In the genomic region with DNA sequence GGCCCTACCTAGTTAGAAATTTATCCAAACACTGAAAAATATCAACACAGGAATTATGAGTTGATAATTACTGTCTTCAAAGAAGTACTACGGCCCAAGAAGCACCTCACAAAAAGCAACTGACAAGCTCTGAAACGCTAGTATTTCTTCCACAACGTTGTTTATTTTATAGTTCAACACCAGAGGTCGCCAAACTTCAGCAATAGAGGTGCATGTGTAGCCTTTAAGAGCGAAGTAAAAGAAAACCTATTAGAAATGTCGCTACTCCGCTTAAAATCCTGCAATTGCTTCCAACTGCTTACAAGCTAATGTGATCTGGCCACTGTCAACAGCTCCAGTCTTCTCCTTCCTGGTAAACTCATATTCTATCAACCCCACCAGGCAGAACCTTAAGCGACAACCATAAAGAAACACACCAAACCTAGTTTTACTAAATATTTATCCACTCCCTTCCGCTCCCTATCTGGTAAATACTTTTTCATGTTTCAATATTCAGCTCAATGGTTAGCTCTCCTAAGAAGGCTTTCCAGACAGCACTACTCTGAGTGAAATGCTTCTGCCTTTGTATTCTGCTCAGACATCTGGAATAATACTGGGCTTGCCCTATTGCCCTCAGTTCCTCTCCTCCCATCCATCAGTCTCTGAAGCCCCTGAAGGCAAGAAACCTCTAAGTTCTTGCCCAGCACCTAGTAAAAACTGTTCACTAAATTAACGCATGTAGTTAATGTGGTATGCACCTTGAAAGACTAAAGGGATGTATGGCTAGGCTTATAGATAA, we compare ENCODE assay signal across 8 cellular contexts.
DNase-seq lines count a peak whose midpoint lies in the region; ATAC-seq, FAIRE-seq and TF ChIP-seq lines count a peak whose summit lies in the region.

No MANE protein-coding gene starts in this region.

- SMC1A ChIA-PET in GM12878 (lab: Charles Lee; ENCODE audit: uncharacterized antibody, unreplicated experiment): interaction anchor here (0.6 to 5.0 kb wide), 32 partner anchors 10 to 525 kb away, joined by 3 to 81 read pairs (median 4); no protein-coding TSS in a partner anchor

- peaks cover 0 to 10% (median 0%) of the 10 kb centered on the region in 4 donors for H3K9me3 ChIP-seq in Peyer's patch
- peaks cover 4% of the 10 kb centered on the region for H3K9me3 ChIP-seq in GM12878 (replicated peaks; ENCODE audit: control insufficient read depth, insufficient read depth, low read length)

- H3K4me1 ChIP-seq in ACC112 (ENCODE audit: control insufficient read depth, insufficient read depth, low read length, unreplicated experiment) (peaks cover 5% of the 10 kb centered on the region), Peyer's patch (peaks cover 0 to 5% (median 0%) of the 10 kb centered on the region in 4 donors), GM12878 (ENCODE audit: control insufficient read depth, insufficient read depth, low read length) (no peaks in the 10 kb centered on the region)

- H3K79me2 ChIP-seq in ACC112 (ENCODE audit: control insufficient read depth, insufficient read depth, low read length, unreplicated experiment) (no peaks in the 10 kb centered on the region), GM12878 (ENCODE audit: control insufficient read depth, insufficient read depth, low read length) (no peaks in the 10 kb centered on the region)

- no peaks in the 10 kb centered on the region for H4K20me1 ChIP-seq in GM12878 (ENCODE audit: control insufficient read depth, insufficient read depth)

- intact Hi-C loops in GM12878 (cut with micrococcal nuclease; ENCODE audit: unreplicated experiment): loop anchor here (1.0 to 5.0 kb wide), 6 partner anchors 203 to 525 kb away; partner anchors contain the start of gene GSK3B

- peak; percentile 97 for TF ChIP-seq RAD21 in GM12878 (IDR thresholded peaks at IDR 0.05; ENCODE audit: insufficient read depth, low read depth, low read length)

- BruUV-seq in GM12878 (replicated peaks; lab: Mats Ljungman, UMichigan): no TSS peak

- H2AFZ ChIP-seq in ACC112 (ENCODE audit: low read length, unreplicated experiment): no peak overlapping the region
- no peak overlapping the region for H2AFZ ChIP-seq in GM12878 (ENCODE audit: control insufficient read depth, low read depth, low read length)

- H3K9ac ChIP-seq in GM12878 (ENCODE audit: control insufficient read depth, insufficient read depth, low read length): no peak overlapping the region

- no peak overlapping the region for H3K4me2 ChIP-seq in GM12878 (ENCODE audit: control insufficient read depth, insufficient read depth)

- in situ Hi-C loops in GM12878 (cut with MboI): loop anchor here (10.0 kb wide), 1 partner anchor 523 kb away; no protein-coding TSS in a partner anchor

- POLR2A ChIA-PET in GM12878 (lab: Charles Lee): interaction anchor here (0.9 kb wide), 1 partner anchor 293 kb away, joined by 3 read pairs; no protein-coding TSS in a partner anchor

- H3K27me3 ChIP-seq in ACC112 (ENCODE audit: insufficient read depth, low read length): no peaks in the 10 kb centered on the region
- H3K27me3 ChIP-seq in Peyer's patch: no peaks in the 10 kb centered on the region
- H3K27me3 ChIP-seq in GM12878 (replicated peaks in 1 of 2; ENCODE audit: control insufficient read depth in 2 of 2, insufficient read depth in 2 of 2, low read length in 1 of 2): no peaks in the 10 kb centered on the region

- TF ChIP-seq EP300 in GM12878 (IDR thresholded peaks at IDR 0.05; ENCODE audit: borderline replicate concordance in 1 of 2, control insufficient read depth in 1 of 2, low read depth in 2 of 2, low read length in 2 of 2): no peak

- TF ChIP-seq POLR2A in Peyer's patch (IDR thresholded peaks at IDR 0.05) (no peak), GM12878 (IDR thresholded peaks at IDR 0.05; ENCODE audit: low read depth, low read length) (no peak)

- peak; percentile 71 for FAIRE-seq in GM12878 (lab: Jason Lieb, UNC)

- TF ChIP-seq CTCF in GM12865 (IDR thresholded peaks at IDR 0.05; ENCODE audit: insufficient read depth, low read depth, low read length, missing control alignments) (peak; percentile 54), Peyer's patch (IDR thresholded peaks at IDR 0.05) (peak in 5 of 6 experiments; percentile 26 to 83 (median 74)), GM12878 (IDR thresholded peaks at IDR 0.05 in 2 of 3, conservative IDR thresholded peaks at IDR 0.05 in 1 of 3; ENCODE audit: control insufficient read depth in 2 of 3, extremely low read depth in 1 of 3, insufficient read depth in 1 of 3, low read depth in 3 of 3, low read length in 3 of 3) (peak; percentile 57 to 70 (median 66))

- RAD21 ChIA-PET in GM12878 (lab: Charles Lee; ENCODE audit: unreplicated experiment): interaction anchor here (0.6 to 2.1 kb wide), 28 partner anchors 13 to 525 kb away, joined by 3 to 17 read pairs (median 3); no protein-coding TSS in a partner anchor

- CTCF ChIA-PET in GM12878 (lab: Yijun Ruan, JAX): interaction anchor here (0.6 to 4.7 kb wide), 52 partner anchors 11 to 667 kb away, joined by 3 to 66 read pairs (median 4); no protein-coding TSS in a partner anchor

- H3K27ac ChIP-seq in ACC112 (ENCODE audit: low read depth, low read length) (no peak overlapping the region), Peyer's patch (no peak overlapping the region), GM12878 (ENCODE audit: control insufficient read depth, insufficient read depth) (no peak overlapping the region)

- peak; percentile 88 for ATAC-seq in GM12878
- no peak for ATAC-seq in HG02623 (IDR thresholded peaks at IDR 0.05; ENCODE audit: unreplicated experiment)

- peaks cover 20% of the 10 kb centered on the region for H3K36me3 ChIP-seq in ACC112 (ENCODE audit: insufficient read depth, low read length)
- no peaks in the 10 kb centered on the region for H3K36me3 ChIP-seq in Peyer's patch
- peaks cover 0 to 5% of the 10 kb centered on the region in 2 experiments; a peak in 1 of 4 replicates for H3K36me3 ChIP-seq in GM12878 (ENCODE audit: control insufficient read depth in 2 of 2, insufficient read depth in 2 of 2, low read length in 1 of 2)

- DNase-seq in GM12865 (ENCODE audit: low read depth) (peak; percentile 77), Peyer's patch (peak in 1 of 3 donors; percentile 48), GM12878 (ENCODE audit: low read depth, low spot score) (peak; percentile 30), iPS DF 4.7 (ENCODE audit: extremely low read depth, low spot score) (peak; percentile 28), smooth muscle cell of the brain vasculature (ENCODE audit: low read depth, low spot score) (peak; percentile 59)
- peak; percentile 63 for DNase-seq in Jurkat, Clone E6-1 (ENCODE audit: low read depth, low spot score)

- WGBS in GM12878 (ENCODE audit: insufficient coverage, insufficient replicate concordance, low lambda C conversion rate, missing lambda C conversion rate): 62% methylated on average over 10 of the region's 10 CpGs

- H3K4me3 ChIP-seq in ACC112 (ENCODE audit: low read depth, low read length) (peak overlapping the region; percentile 17; the same call in 1 of the 2 replicates), GM12865 (ENCODE audit: low read depth, low read length) (no peak overlapping the region), Peyer's patch (no peak overlapping the region), GM12878 (no peak overlapping the region)
- H3K4me3 ChIP-seq in Jurkat, Clone E6-1 (ENCODE audit: low read length): no peak overlapping the region

TF ChIP-seq in GM12878, 131 proteins besides CTCF, POLR2A, EP300 and RAD21:
- TF ChIP-seq SMC3 (IDR thresholded peaks at IDR 0.05; ENCODE audit: borderline replicate concordance, low read length): peak; percentile 89
- TF ChIP-seq MEF2A (IDR thresholded peaks at IDR 0.05; ENCODE audit: insufficient read depth, low read depth, low read length): no peak
- no peak for TF ChIP-seq BHLHE40 (IDR thresholded peaks at IDR 0.05; ENCODE audit: borderline replicate concordance in 1 of 2, low read depth in 2 of 2, low read length in 1 of 2)
- TF ChIP-seq, protein P1, sequence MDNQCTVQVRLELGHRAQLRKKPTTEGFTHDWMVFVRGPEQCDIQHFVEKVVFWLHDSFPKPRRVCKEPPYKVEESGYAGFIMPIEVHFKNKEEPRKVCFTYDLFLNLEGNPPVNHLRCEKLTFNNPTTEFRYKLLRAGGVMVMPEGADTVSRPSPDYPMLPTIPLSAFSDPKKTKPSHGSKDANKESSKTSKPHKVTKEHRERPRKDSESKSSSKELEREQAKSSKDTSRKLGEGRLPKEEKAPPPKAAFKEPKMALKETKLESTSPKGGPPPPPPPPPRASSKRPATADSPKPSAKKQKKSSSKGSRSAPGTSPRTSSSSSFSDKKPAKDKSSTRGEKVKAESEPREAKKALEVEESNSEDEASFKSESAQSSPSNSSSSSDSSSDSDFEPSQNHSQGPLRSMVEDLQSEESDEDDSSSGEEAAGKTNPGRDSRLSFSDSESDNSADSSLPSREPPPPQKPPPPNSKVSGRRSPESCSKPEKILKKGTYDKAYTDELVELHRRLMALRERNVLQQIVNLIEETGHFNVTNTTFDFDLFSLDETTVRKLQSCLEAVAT (IDR thresholded peaks at IDR 0.05): 0 out of 2 replicates have a peak, but pooled peaks have one; percentile 22
- TF ChIP-seq ETV6 (conservative IDR thresholded peaks at IDR 0.05 in 1 of 2, IDR thresholded peaks at IDR 0.05 in 1 of 2; ENCODE audit: borderline replicate concordance in 1 of 2, low read depth in 1 of 2): no peak
- TF ChIP-seq, protein P2, sequence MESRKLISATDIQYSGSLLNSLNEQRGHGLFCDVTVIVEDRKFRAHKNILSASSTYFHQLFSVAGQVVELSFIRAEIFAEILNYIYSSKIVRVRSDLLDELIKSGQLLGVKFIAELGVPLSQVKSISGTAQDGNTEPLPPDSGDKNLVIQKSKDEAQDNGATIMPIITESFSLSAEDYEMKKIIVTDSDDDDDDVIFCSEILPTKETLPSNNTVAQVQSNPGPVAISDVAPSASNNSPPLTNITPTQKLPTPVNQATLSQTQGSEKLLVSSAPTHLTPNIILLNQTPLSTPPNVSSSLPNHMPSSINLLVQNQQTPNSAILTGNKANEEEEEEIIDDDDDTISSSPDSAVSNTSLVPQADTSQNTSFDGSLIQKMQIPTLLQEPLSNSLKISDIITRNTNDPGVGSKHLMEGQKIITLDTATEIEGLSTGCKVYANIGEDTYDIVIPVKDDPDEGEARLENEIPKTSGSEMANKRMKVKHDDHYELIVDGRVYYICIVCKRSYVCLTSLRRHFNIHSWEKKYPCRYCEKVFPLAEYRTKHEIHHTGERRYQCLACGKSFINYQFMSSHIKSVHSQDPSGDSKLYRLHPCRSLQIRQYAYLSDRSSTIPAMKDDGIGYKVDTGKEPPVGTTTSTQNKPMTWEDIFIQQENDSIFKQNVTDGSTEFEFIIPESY (IDR thresholded peaks at IDR 0.05): peak; percentile 91
- TF ChIP-seq FOXK2 (IDR thresholded peaks at IDR 0.05): no peak
- peak; percentile 31; the same call in 1 of the 2 replicates for TF ChIP-seq POLR2AphosphoS5 (IDR thresholded peaks at IDR 0.05; ENCODE audit: low read length)
- TF ChIP-seq HDAC2 (IDR thresholded peaks at IDR 0.05): no peak
TF ChIP-seq in GM12878: peak in this region for 4.
